ENCODE assay signal across 1 cellular context in genomic region chr2:200811336-200812121, GRCh38.
TF ChIP-seq lines count a peak whose summit lies in the region.

Gene BZW1 (plus strand): TSS chr2:200811910. CDS start chr2:200813218, 1,308 bp downstream.

TF ChIP-seq in HepG2, 621 proteins besides CTCF, POLR2A, EP300 and RAD21 (continued from another document and continues in another):
- TF ChIP-seq CEBPZ (IDR thresholded peaks at IDR 0.05; ENCODE audit: low read length) (no peak), GPN1 (CRISPR knock-in tag; IDR thresholded peaks at IDR 0.05; ENCODE audit: borderline replicate concordance) (no peak), RERE (CRISPR knock-in tag; IDR thresholded peaks at IDR 0.05; ENCODE audit: low read depth) (no peak), HNF4G (IDR thresholded peaks at IDR 0.05; ENCODE audit: borderline replicate concordance, low read depth, low read length) (no peak), HNF4G (CRISPR knock-in tag; IDR thresholded peaks at IDR 0.05; ENCODE audit: borderline replicate concordance, low read depth) (peak; percentile 46; the same call in 1 of the 2 replicates), ZFY (CRISPR knock-in tag; IDR thresholded peaks at IDR 0.05) (peak; percentile 96), ZMYM3 (CRISPR knock-in tag; IDR thresholded peaks at IDR 0.05) (peak; percentile 2; the same call in 1 of the 2 replicates), ZNF101 (CRISPR knock-in tag; IDR thresholded peaks at IDR 0.05; ENCODE audit: borderline replicate concordance, low read depth) (no peak), IKZF4 (CRISPR knock-in tag; IDR thresholded peaks at IDR 0.05; ENCODE audit: borderline replicate concordance, low read depth, not compliant biosample characterization) (no peak), BCL3 (CRISPR knock-in tag; IDR thresholded peaks at IDR 0.05) (peak; percentile 65), SAP130 (CRISPR knock-in tag; IDR thresholded peaks at IDR 0.05; ENCODE audit: low read depth) (peak; percentile 90), ZNF772 (CRISPR knock-in tag; IDR thresholded peaks at IDR 0.05) (peak; percentile 89), PRPF4 (IDR thresholded peaks at IDR 0.05; ENCODE audit: low read depth, low read length, poor library complexity, severe bottlenecking) (no peak), DMAP1 (CRISPR knock-in tag; IDR thresholded peaks at IDR 0.05) (peak; percentile 54; the same call in 1 of the 2 replicates), ZNF460 (CRISPR knock-in tag; IDR thresholded peaks at IDR 0.05; ENCODE audit: borderline replicate concordance) (no peak), ZBTB37 (CRISPR knock-in tag; IDR thresholded peaks at IDR 0.05) (no peak), PRDM10 (CRISPR knock-in tag; IDR thresholded peaks at IDR 0.05; ENCODE audit: low read depth) (peak; percentile 99), ZBTB34 (CRISPR knock-in tag; IDR thresholded peaks at IDR 0.05) (no peak), ZNF564 (CRISPR knock-in tag; IDR thresholded peaks at IDR 0.05) (no peak), ZNF678 (CRISPR knock-in tag; IDR thresholded peaks at IDR 0.05) (no peak), ZNF563 (CRISPR knock-in tag; IDR thresholded peaks at IDR 0.05) (peak; percentile 89), ELK4 (CRISPR knock-in tag; IDR thresholded peaks at IDR 0.05; ENCODE audit: borderline replicate concordance) (no peak; the same call in 1 of the 2 replicates), STAT5B (CRISPR knock-in tag; IDR thresholded peaks at IDR 0.05) (no peak), TERF1 (CRISPR knock-in tag; IDR thresholded peaks at IDR 0.05) (no peak), POGK (CRISPR knock-in tag; conservative IDR thresholded peaks at IDR 0.05) (peak; percentile 89), ZBTB39 (CRISPR knock-in tag; IDR thresholded peaks at IDR 0.05) (no peak), ZNF709 (CRISPR knock-in tag; IDR thresholded peaks at IDR 0.05) (peak; percentile 90; the same call in 1 of the 2 replicates), ZNF747 (CRISPR knock-in tag; IDR thresholded peaks at IDR 0.05; ENCODE audit: borderline replicate concordance) (peak; percentile 84), TCF7L2 (IDR thresholded peaks at IDR 0.05; ENCODE audit: low read depth, low read length) (no peak), ZNF768 (CRISPR knock-in tag; IDR thresholded peaks at IDR 0.05) (peak; percentile 34; the same call in 1 of the 2 replicates), ZSCAN22 (CRISPR knock-in tag; IDR thresholded peaks at IDR 0.05) (peak; percentile 56; the same call in 1 of the 2 replicates)
